23 cellular contexts compared by ENCODE assay signal in the genomic region with DNA sequence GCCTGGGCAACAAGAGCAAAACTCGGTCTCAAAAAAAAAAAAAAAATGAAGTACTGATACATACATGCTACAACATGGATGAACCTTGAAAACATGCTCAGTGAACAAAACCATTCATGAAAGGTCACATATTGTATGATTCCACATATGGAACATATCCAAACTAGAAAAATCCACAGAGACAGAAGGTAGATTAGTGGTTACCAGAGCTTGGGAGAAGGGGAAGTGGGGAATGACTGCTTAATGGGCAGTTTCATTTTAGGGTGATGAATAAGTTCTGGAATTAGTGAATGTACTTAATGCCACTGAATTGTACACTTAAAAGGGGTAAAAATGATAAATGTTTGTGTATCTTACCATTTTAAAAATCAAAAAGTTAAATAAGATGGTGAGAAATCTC. TPM values are rescaled to one million over a fixed set of nuclear protein-coding genes. Genes with fewer than 3 reads are reported as not detected.
DNase-seq lines count a peak whose midpoint lies in the region; ATAC-seq and TF ChIP-seq lines count a peak whose summit lies in the region.
"Had no signal": no experiment of that assay in that cellular context is flagged by ENCODE, and none has a peak within 500 bp of the region (broad histone marks: within the 10 kb centered on the region; RNA-seq: fewer than 3 reads in every experiment).

No MANE protein-coding gene starts in this region.

- H3K27me3 ChIP-seq in KMS-11 (ENCODE audit: insufficient read depth, low read depth) = no peaks in the 10 kb centered on the region
- H3K27me3 ChIP-seq in upper lobe of left lung = no peaks in the 10 kb centered on the region
- H3K27me3 ChIP-seq: left lung, right atrium auricular region, stomach, uterus had no signal

- TF ChIP-seq POLR2A in upper lobe of left lung (IDR thresholded peaks at IDR 0.05) = no peak

- DNase-seq in activated CD4-positive, alpha-beta T cell treated with anti-CD3 and anti-CD28 coated beads, Interleukin-2, amount 10 ng/mL, durations not matched to agents 7 days and 5 days = no peak
- DNase-seq in activated CD4-positive, alpha-beta T cell treated with anti-CD3 and anti-CD28 coated beads, Interleukin-2, amount 50 U/mL, for 48 hours = no peak
- DNase-seq in activated CD8-positive, alpha-beta T cell treated with anti-CD3 and anti-CD28 coated beads, Interleukin-2, amount 10 ng/mL, durations not matched to agents 7 days and 5 days = no peak
- DNase-seq in naive thymus-derived CD8-positive, alpha-beta T cell = no peak
- DNase-seq in UCSD-AML1 (lab: John Stamatoyannopoulos, UW; ENCODE audit: unreplicated experiment) = no peak
- no peak for DNase-seq in upper lobe of left lung
- no peak for DNase-seq in NOMO-1 treated with dmso at 0.1 percent for 144 hours (lab: John Stamatoyannopoulos, UW; ENCODE audit: unreplicated experiment)
- DNase-seq: activated CD8-positive, alpha-beta memory T cell treated with anti-CD3 and anti-CD28 coated beads for 24 hours; activated naive CD4-positive, alpha-beta T cell treated with anti-CD3 and anti-CD28 coated beads for 36 hours; EL; left lung; NCI-H2081 treated with DMSO at 0.1 percent for 48 hours; NCI-H524 treated with DMSO at 0.1 percent for 48 hours; nucleus accumbens; PC-3; stimulated activated CD4-positive, alpha-beta T cell treated with anti-CD3 and anti-CD28 coated beads, Interleukin-15, amount 100 ng/mL, for 24 hours; stomach; uterus had no signal

- H3K9ac ChIP-seq in KMS-11 = no peak overlapping the region

- H3K79me2 ChIP-seq in KMS-11 (ENCODE audit: insufficient read depth, low read depth) = peaks cover 89% of the 10 kb centered on the region

- 97 to 100% methylated on average over 1 of the region's 1 CpG for WGBS in upper lobe of left lung, 2 donors

- no peaks in the 10 kb centered on the region for H3K27me3 Mint-ChIP-seq in activated CD4-positive, alpha-beta T cell treated with anti-CD3 and anti-CD28 coated beads, Interleukin-2, amount 10 ng/mL, durations not matched to agents 7 days and 5 days
- no peaks in the 10 kb centered on the region for H3K27me3 Mint-ChIP-seq in activated CD8-positive, alpha-beta T cell treated with anti-CD3 and anti-CD28 coated beads, Interleukin-2, amount 10 ng/mL, durations not matched to agents 7 days and 5 days (ENCODE audit: low read depth)
- no peaks in the 10 kb centered on the region for H3K27me3 Mint-ChIP-seq in naive thymus-derived CD8-positive, alpha-beta T cell

- H3K4me1 Mint-ChIP-seq in activated CD4-positive, alpha-beta T cell treated with anti-CD3 and anti-CD28 coated beads, Interleukin-2, amount 10 ng/mL, durations not matched to agents 7 days and 5 days = peaks cover 78% of the 10 kb centered on the region
- H3K4me1 Mint-ChIP-seq in activated CD8-positive, alpha-beta T cell treated with anti-CD3 and anti-CD28 coated beads, Interleukin-2, amount 10 ng/mL, durations not matched to agents 7 days and 5 days (ENCODE audit: low read depth) = peaks cover 80% of the 10 kb centered on the region
- H3K4me1 Mint-ChIP-seq in naive thymus-derived CD8-positive, alpha-beta T cell = peaks cover 45 to 92% (median 80%) of the 10 kb centered on the region in 4 donors

- H3K4me3 Mint-ChIP-seq in activated CD4-positive, alpha-beta T cell treated with anti-CD3 and anti-CD28 coated beads, Interleukin-2, amount 10 ng/mL, durations not matched to agents 7 days and 5 days = peak overlapping the region; percentile 84
- H3K4me3 Mint-ChIP-seq in activated CD8-positive, alpha-beta T cell treated with anti-CD3 and anti-CD28 coated beads, Interleukin-2, amount 10 ng/mL, durations not matched to agents 7 days and 5 days = peak overlapping the region; percentile 45
- peak overlapping the region in 9 of 10 donors; percentile 1 to 92 (median 69) for H3K4me3 Mint-ChIP-seq in naive thymus-derived CD8-positive, alpha-beta T cell
- H3K4me3 Mint-ChIP-seq: activated naive CD4-positive, alpha-beta T cell treated with anti-CD3 and anti-CD28 coated beads for 36 hours had no signal

- TF ChIP-seq EP300 in upper lobe of left lung (IDR thresholded peaks at IDR 0.05) = no peak

- CTCF ChIA-PET in activated CD4-positive, alpha-beta T cell treated with anti-CD3 and anti-CD28 coated beads, Interleukin-2, amount 10 ng/mL, durations not matched to agents 7 days and 5 days (lab: Charles Lee) = interaction anchor here (0.7 to 2.2 kb wide), 5 partner anchors 9 to 97 kb away, joined by 3 to 9 read pairs (median 6); no protein-coding TSS in a partner anchor
- CTCF ChIA-PET in activated CD8-positive, alpha-beta T cell treated with anti-CD3 and anti-CD28 coated beads, Interleukin-2, amount 10 ng/mL, durations not matched to agents 7 days and 5 days (lab: Charles Lee) = interaction anchor here (1.1 to 2.8 kb wide), 6 partner anchors 9 to 139 kb away, joined by 3 to 7 read pairs (median 4); no protein-coding TSS in a partner anchor

- POLR2A ChIA-PET in activated CD4-positive, alpha-beta T cell treated with anti-CD3 and anti-CD28 coated beads, Interleukin-2, amount 10 ng/mL, durations not matched to agents 7 days and 5 days (lab: Charles Lee) = no interaction called here
- POLR2A ChIA-PET in activated CD8-positive, alpha-beta T cell treated with anti-CD3 and anti-CD28 coated beads, Interleukin-2, amount 10 ng/mL, durations not matched to agents 7 days and 5 days (lab: Charles Lee) = interaction anchor here (0.7 to 1.4 kb wide), 2 partner anchors 15 to 46 kb away, joined by 3 to 4 read pairs; no protein-coding TSS in a partner anchor
- POLR2A ChIA-PET in naive thymus-derived CD8-positive, alpha-beta T cell (lab: Charles Lee) = interaction anchor here (0.5 to 18.3 kb wide), 6 partner anchors 17 to 1213 kb away, joined by 3 to 338 read pairs (median 4); a partner anchor contains a TSS

- H3K27ac ChIP-seq in KMS-11 (peak overlapping the region; percentile 79; the same call in 1 of the 2 replicates), upper lobe of left lung (no peak overlapping the region)
- H3K27ac ChIP-seq: left lung, right atrium auricular region, stomach, uterus had no signal

- TF ChIP-seq CTCF in KMS-11 (conservative IDR thresholded peaks at IDR 0.05; ENCODE audit: low read depth, low read length) (no peak), upper lobe of left lung (IDR thresholded peaks at IDR 0.05) (no peak)

- H3K36me3 ChIP-seq in KMS-11 (ENCODE audit: insufficient read depth) = peaks cover 36% of the 10 kb centered on the region; the same call in 1 of the 2 replicates
- H3K36me3 ChIP-seq in upper lobe of left lung = no peaks in the 10 kb centered on the region
- H3K36me3 ChIP-seq: left lung, right atrium auricular region, stomach, uterus had no signal

- no peak for ATAC-seq in activated CD8-positive, alpha-beta T cell treated with anti-CD3 and anti-CD28 coated beads, Interleukin-2, amount 10 ng/mL, durations not matched to agents 7 days and 5 days
- no peak for ATAC-seq in naive thymus-derived CD8-positive, alpha-beta T cell
- no peak for ATAC-seq in upper lobe of left lung (ENCODE audit: low FRiP score in 2 of 2)
- ATAC-seq: esophagus mucosa, left lung, PC-3 had no signal

- H3K9me3 Mint-ChIP-seq in activated CD4-positive, alpha-beta T cell treated with anti-CD3 and anti-CD28 coated beads, Interleukin-2, amount 10 ng/mL, durations not matched to agents 7 days and 5 days = no peaks in the 10 kb centered on the region
- no peaks in the 10 kb centered on the region for H3K9me3 Mint-ChIP-seq in activated CD8-positive, alpha-beta T cell treated with anti-CD3 and anti-CD28 coated beads, Interleukin-2, amount 10 ng/mL, durations not matched to agents 7 days and 5 days (ENCODE audit: insufficient read depth)
- H3K9me3 Mint-ChIP-seq in naive thymus-derived CD8-positive, alpha-beta T cell = no peaks in the 10 kb centered on the region
- H3K9me3 Mint-ChIP-seq: activated naive CD4-positive, alpha-beta T cell treated with anti-CD3 and anti-CD28 coated beads for 36 hours had no signal

- peak overlapping the region; percentile 47 for H3K4me2 ChIP-seq in KMS-11

- no peaks in the 10 kb centered on the region for H3K9me3 ChIP-seq in upper lobe of left lung
- H3K9me3 ChIP-seq: left lung, right atrium auricular region, stomach, uterus had no signal

- H3K36me3 Mint-ChIP-seq in activated CD4-positive, alpha-beta T cell treated with anti-CD3 and anti-CD28 coated beads, Interleukin-2, amount 10 ng/mL, durations not matched to agents 7 days and 5 days (ENCODE audit: low read depth) = peaks cover 62% of the 10 kb centered on the region
- peaks cover 67% of the 10 kb centered on the region for H3K36me3 Mint-ChIP-seq in activated CD8-positive, alpha-beta T cell treated with anti-CD3 and anti-CD28 coated beads, Interleukin-2, amount 10 ng/mL, durations not matched to agents 7 days and 5 days (ENCODE audit: low read depth)
- peaks cover 0 to 31% (median 6%) of the 10 kb centered on the region in 3 donors for H3K36me3 Mint-ChIP-seq in naive thymus-derived CD8-positive, alpha-beta T cell

- H3K4me1 ChIP-seq in KMS-11 (ENCODE audit: low read depth, poor library complexity, severe bottlenecking) (peaks cover 82% of the 10 kb centered on the region), upper lobe of left lung (peaks cover 12 to 23% (median 17%) of the 10 kb centered on the region in 4 donors)

- H3K4me3 ChIP-seq in KMS-11 (IDR thresholded peaks at IDR 0.05; ENCODE audit: insufficient read depth, low read depth, low read length) = no peak overlapping the region
- H3K4me3 ChIP-seq in upper lobe of left lung = no peak overlapping the region
- H3K4me3 ChIP-seq: left lung, right atrium auricular region, stomach, uterus had no signal

- no peak overlapping the region for H2AFZ ChIP-seq in KMS-11 (ENCODE audit: low read depth)

- H3K27ac Mint-ChIP-seq in activated CD4-positive, alpha-beta T cell treated with anti-CD3 and anti-CD28 coated beads, Interleukin-2, amount 10 ng/mL, durations not matched to agents 7 days and 5 days = no peak overlapping the region
- no peak overlapping the region for H3K27ac Mint-ChIP-seq in activated CD8-positive, alpha-beta T cell treated with anti-CD3 and anti-CD28 coated beads, Interleukin-2, amount 10 ng/mL, durations not matched to agents 7 days and 5 days
- peak overlapping the region in 9 of 10 donors; percentile 25 to 98 (median 72) for H3K27ac Mint-ChIP-seq in naive thymus-derived CD8-positive, alpha-beta T cell

- no peaks in the 10 kb centered on the region for H4K20me1 ChIP-seq in KMS-11 (ENCODE audit: insufficient read depth)

RNA-seq across cellular contexts. Expression of a gene that starts 2.7 kb away (rescaled TPM):
- 100 to 1,000 TPM; 621 to 702 TPM for total RNA-seq in activated CD4-positive, alpha-beta T cell treated with anti-CD3 and anti-CD28 coated beads, Interleukin-2, amount 10 ng/mL, durations not matched to agents 7 days and 5 days
- total RNA-seq in activated CD8-positive, alpha-beta T cell treated with anti-CD3 and anti-CD28 coated beads, Interleukin-2, amount 10 ng/mL, durations not matched to agents 7 days and 5 days = 100 to 1,000 TPM; 500 to 503 TPM
- total RNA-seq in naive thymus-derived CD8-positive, alpha-beta T cell = 100 to 1,000 TPM; 353 to 362 TPM
- polyA plus RNA-seq in naive thymus-derived CD8-positive, alpha-beta T cell = 100 to 1,000 TPM; 202 to 219 (median 206) TPM
- total RNA-seq in upper lobe of left lung = 10 to 100 TPM in 1 of 6 donors, 1 to 10 TPM in 5; 3.1 to 12.9 (median 4.7) TPM
- total RNA-seq: dermis microvascular lymphatic vessel endothelial cell, glomerular endothelial cell had no signal

RNA-seq across cellular contexts. Expression of a gene that starts 23.6 kb away (rescaled TPM):
- 10 to 100 TPM; 33.3 to 34.7 TPM for total RNA-seq in activated CD4-positive, alpha-beta T cell treated with anti-CD3 and anti-CD28 coated beads, Interleukin-2, amount 10 ng/mL, durations not matched to agents 7 days and 5 days
- total RNA-seq in activated CD8-positive, alpha-beta T cell treated with anti-CD3 and anti-CD28 coated beads, Interleukin-2, amount 10 ng/mL, durations not matched to agents 7 days and 5 days = 10 to 100 TPM; 15.7 to 17.0 TPM
- total RNA-seq in naive thymus-derived CD8-positive, alpha-beta T cell = 10 to 100 TPM; 50.8 to 53.4 TPM
- 1 to 10 TPM; 1.1 to 1.3 (median 1.2) TPM for polyA plus RNA-seq in naive thymus-derived CD8-positive, alpha-beta T cell
- 100 to 1,000 TPM in 1 of 6 donors, 10 to 100 TPM in 5; 19.8 to 164 (median 28.6) TPM for total RNA-seq in upper lobe of left lung

RNA-seq across cellular contexts. Expression of a gene that starts 23.8 kb away (rescaled TPM):
- total RNA-seq in activated CD4-positive, alpha-beta T cell treated with anti-CD3 and anti-CD28 coated beads, Interleukin-2, amount 10 ng/mL, durations not matched to agents 7 days and 5 days = 10 to 100 TPM; 38.9 to 44.1 TPM
- 10 to 100 TPM; 28.2 to 31.4 TPM for total RNA-seq in activated CD8-positive, alpha-beta T cell treated with anti-CD3 and anti-CD28 coated beads, Interleukin-2, amount 10 ng/mL, durations not matched to agents 7 days and 5 days
- 100 to 1,000 TPM; 112 to 113 TPM for total RNA-seq in naive thymus-derived CD8-positive, alpha-beta T cell
- polyA plus RNA-seq in naive thymus-derived CD8-positive, alpha-beta T cell = 1 to 10 TPM; 2.8 to 3.5 (median 3.1) TPM
- total RNA-seq in upper lobe of left lung = 10 to 100 TPM in 5 of 6 donors, 1 to 10 TPM in 1; 9.6 to 52.4 (median 24.0) TPM

RNA-seq across cellular contexts. Expression of a gene that starts 27.7 kb away (rescaled TPM):
- total RNA-seq in activated CD4-positive, alpha-beta T cell treated with anti-CD3 and anti-CD28 coated beads, Interleukin-2, amount 10 ng/mL, durations not matched to agents 7 days and 5 days = 10 to 100 TPM; 58.3 to 59.7 TPM
- total RNA-seq in activated CD8-positive, alpha-beta T cell treated with anti-CD3 and anti-CD28 coated beads, Interleukin-2, amount 10 ng/mL, durations not matched to agents 7 days and 5 days = 10 to 100 TPM; 44.1 to 45.9 TPM
- 10 to 100 TPM; 57.8 to 60.4 TPM for total RNA-seq in naive thymus-derived CD8-positive, alpha-beta T cell
- 10 to 100 TPM in 1 of 3 donors, 1 to 10 TPM in 2; 1.6 to 12.7 (median 3.8) TPM for polyA plus RNA-seq in naive thymus-derived CD8-positive, alpha-beta T cell
- total RNA-seq in upper lobe of left lung = 10 to 100 TPM; 21.2 to 43.0 (median 32.1) TPM

Comparison
In these comparisons a context has a peak if more than half of its experiments do, and no peak if none do; other contexts are left out.
1. H3K27ac Mint-ChIP-seq: peak in naive thymus-derived CD8-positive, alpha-beta T cell (9 of 10); none in activated CD4-positive, alpha-beta T cell treated with anti-CD3 and anti-CD28 coated beads, Interleukin-2, amount 10 ng/mL, durations not matched to agents 7 days and 5 days (single experiment) and activated CD8-positive, alpha-beta T cell treated with anti-CD3 and anti-CD28 coated beads, Interleukin-2, amount 10 ng/mL, durations not matched to agents 7 days and 5 days (single experiment).
2. RNA of a gene that starts 2.7 kb away (total RNA-seq): 621 to 702 TPM in activated CD4-positive, alpha-beta T cell treated with anti-CD3 and anti-CD28 coated beads, Interleukin-2, amount 10 ng/mL, durations not matched to agents 7 days and 5 days, 500 to 503 TPM in activated CD8-positive, alpha-beta T cell treated with anti-CD3 and anti-CD28 coated beads, Interleukin-2, amount 10 ng/mL, durations not matched to agents 7 days and 5 days and 353 to 362 TPM in naive thymus-derived CD8-positive, alpha-beta T cell; 3.1 to 12.9 TPM in upper lobe of left lung; every median in the first group is over 10 times any median in the second.
3. Peak in every context shown above with its lines, with median percentiles within 50 percentile points of each other: H3K4me3 Mint-ChIP-seq.